ENCODE assay signal across 10 cellular contexts in the genomic region with DNA sequence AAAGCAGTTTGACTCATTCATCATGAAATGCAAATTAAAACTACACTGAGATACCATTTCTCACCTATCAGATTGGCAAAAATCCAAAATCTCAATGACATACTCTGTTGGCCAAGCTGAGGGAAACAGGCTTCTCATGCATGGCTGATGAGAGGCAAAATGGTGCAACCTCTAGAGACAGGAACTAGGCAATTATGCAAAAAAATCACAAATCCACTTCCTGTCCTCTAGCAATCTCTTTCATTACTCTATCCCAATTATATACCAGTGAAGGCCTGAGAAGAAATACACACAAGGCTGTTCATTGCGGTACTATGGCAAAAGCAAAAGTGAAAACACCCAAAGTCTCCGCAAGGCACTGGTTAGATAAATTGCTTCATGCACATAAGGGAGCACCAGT. TPM values are rescaled to one million over a fixed set of nuclear protein-coding genes. Genes with fewer than 3 reads are reported as not detected.
DNase-seq lines count a peak whose midpoint lies in the region; ATAC-seq and TF ChIP-seq lines count a peak whose summit lies in the region.
"Had no signal": no experiment of that assay in that cellular context is flagged by ENCODE, and none has a peak within 500 bp of the region (broad histone marks: within the 10 kb centered on the region; RNA-seq: fewer than 3 reads in every experiment).

No MANE protein-coding gene starts in this region.

- no peak overlapping the region for H3K27ac Mint-ChIP-seq in activated T-cell treated with anti-CD3 and anti-CD28 coated beads, Interleukin-2, amount 50 U/mL, for 72 hours
- no peak overlapping the region for H3K27ac Mint-ChIP-seq in activated T-cell treated with anti-CD3 and anti-CD28 coated beads, Interleukin-2, amount 50 U/mL, for 24 hours

- peak; percentile 75 to 83 for ATAC-seq in activated T-cell treated with anti-CD3 and anti-CD28 coated beads, Interleukin-2, amount 50 U/mL, for 72 hours (replicated peaks in 1 of 2)
- peak; percentile 92 for ATAC-seq in HG02870 (IDR thresholded peaks at IDR 0.05; ENCODE audit: unreplicated experiment)

- whole genome bisulfite sequencing in thyroid gland, 2 donors = 64 to 71% methylated on average over 2 of the region's 2 CpGs

- H3K27ac ChIP-seq in thyroid gland = no peak overlapping the region
- H3K27ac ChIP-seq in breast epithelium = no peak overlapping the region

- H3K9me3 ChIP-seq in thyroid gland (no peaks in the 10 kb centered on the region), breast epithelium (no peaks in the 10 kb centered on the region)
- H3K9me3 ChIP-seq: BE2C had no signal

- TF ChIP-seq POLR2A in thyroid gland (IDR thresholded peaks at IDR 0.05) (no peak), breast epithelium (IDR thresholded peaks at IDR 0.05) (no peak)

- no peaks in the 10 kb centered on the region for H3K27me3 ChIP-seq in thyroid gland
- H3K27me3 ChIP-seq in breast epithelium = no peaks in the 10 kb centered on the region
- H3K27me3 ChIP-seq: BE2C had no signal

- no peaks in the 10 kb centered on the region for H3K27me3 Mint-ChIP-seq in activated T-cell treated with anti-CD3 and anti-CD28 coated beads, Interleukin-2, amount 50 U/mL, for 72 hours (ENCODE audit: low read depth)
- H3K27me3 Mint-ChIP-seq in activated T-cell treated with anti-CD3 and anti-CD28 coated beads, Interleukin-2, amount 50 U/mL, for 24 hours = no peaks in the 10 kb centered on the region

- H3K9me3 Mint-ChIP-seq in activated T-cell treated with anti-CD3 and anti-CD28 coated beads, Interleukin-2, amount 50 U/mL, for 72 hours = no peaks in the 10 kb centered on the region
- no peaks in the 10 kb centered on the region for H3K9me3 Mint-ChIP-seq in activated T-cell treated with anti-CD3 and anti-CD28 coated beads, Interleukin-2, amount 50 U/mL, for 24 hours

- H3K4me1 ChIP-seq in thyroid gland = peaks cover 0 to 9% of the 10 kb centered on the region in 2 donors
- no peaks in the 10 kb centered on the region for H3K4me1 ChIP-seq in breast epithelium

- H3K4me1 Mint-ChIP-seq in activated T-cell treated with anti-CD3 and anti-CD28 coated beads, Interleukin-2, amount 50 U/mL, for 72 hours (ENCODE audit: low read depth) = peaks cover 16% of the 10 kb centered on the region
- H3K4me1 Mint-ChIP-seq in activated T-cell treated with anti-CD3 and anti-CD28 coated beads, Interleukin-2, amount 50 U/mL, for 24 hours (ENCODE audit: low read depth) = peaks cover 23% of the 10 kb centered on the region

- no peak for TF ChIP-seq CTCF in thyroid gland (IDR thresholded peaks at IDR 0.05)
- TF ChIP-seq CTCF in breast epithelium (IDR thresholded peaks at IDR 0.05) = no peak

- peaks cover 2 to 8% of the 10 kb centered on the region in 2 donors for H3K36me3 Mint-ChIP-seq in activated T-cell treated with anti-CD3 and anti-CD28 coated beads, Interleukin-2, amount 50 U/mL, for 72 hours (ENCODE audit: insufficient read depth in 2 of 2)
- H3K36me3 Mint-ChIP-seq in activated T-cell treated with anti-CD3 and anti-CD28 coated beads, Interleukin-2, amount 50 U/mL, for 24 hours (ENCODE audit: low read depth) = peaks cover 35% of the 10 kb centered on the region

- no peaks in the 10 kb centered on the region for H3K36me3 ChIP-seq in thyroid gland
- no peaks in the 10 kb centered on the region for H3K36me3 ChIP-seq in breast epithelium

- peak overlapping the region in 1 of 2 donors; percentile 37 for H3K4me3 Mint-ChIP-seq in activated T-cell treated with anti-CD3 and anti-CD28 coated beads, Interleukin-2, amount 50 U/mL, for 72 hours
- no peak overlapping the region for H3K4me3 Mint-ChIP-seq in activated T-cell treated with anti-CD3 and anti-CD28 coated beads, Interleukin-2, amount 50 U/mL, for 24 hours

- H3K4me3 ChIP-seq in thyroid gland (replicated peaks in 1 of 3) (no peak overlapping the region), breast epithelium (no peak overlapping the region)

- intact Hi-C loops in thyroid gland (cut with DNase I) (no loop called here), cardiac septum (cut with DNase I) (no loop called here), breast epithelium (cut with DNase I; ENCODE audit: low total_unique reads) (no loop called here)

- DNase-seq in activated T-cell treated with anti-CD3 and anti-CD28 coated beads, Interleukin-2, amount 50 U/mL, for 72 hours = peak in 1 of 2 donors; percentile 12
- no peak for DNase-seq in activated T-cell treated with anti-CD3 and anti-CD28 coated beads, Interleukin-2, amount 50 U/mL, for 24 hours
- DNase-seq in NCI-H187 (lab: John Stamatoyannopoulos, UW) = peak; percentile 45 to 65
- DNase-seq in thyroid gland = peak; percentile 21 to 43
- DNase-seq in cardiac septum (ENCODE audit: low spot score) = no peak
- DNase-seq in breast epithelium (ENCODE audit: low spot score in 2 of 2) = no peak
- no peak for DNase-seq in HuH-7.5 (ENCODE audit: low spot score)
- DNase-seq: activated naive CD4-positive, alpha-beta T cell treated with anti-CD3 and anti-CD28 coated beads, Interleukin-2, amount 50 U/mL, for 16 hours; BE2C had no signal

RNA-seq across cellular contexts. Expression of gene PTPRN2, which starts 25.9 kb away (rescaled TPM):
- under 1 TPM; 0.72 to 0.79 TPM for total RNA-seq in activated T-cell treated with anti-CD3 and anti-CD28 coated beads, Interleukin-2, amount 50 U/mL, for 72 hours
- total RNA-seq in thyroid gland = 1 to 10 TPM; 4.2 to 9.9 (median 7.7) TPM
- 0.92 TPM for total RNA-seq in cardiac septum
- total RNA-seq in breast epithelium = 1 to 10 TPM; 1.6 to 2.2 (median 2.2) TPM

Comparison
In these comparisons a context has a peak if more than half of its experiments do, and no peak if none do; other contexts are left out.
1. DNase-seq: peak in NCI-H187 (2 of 2) and thyroid gland (2 of 2); none in activated T-cell treated with anti-CD3 and anti-CD28 coated beads, Interleukin-2, amount 50 U/mL, for 24 hours (single experiment), cardiac septum (single experiment), breast epithelium (0 of 2) and HuH-7.5 (single experiment).